19 cellular contexts compared by ENCODE assay signal in the genomic region with DNA sequence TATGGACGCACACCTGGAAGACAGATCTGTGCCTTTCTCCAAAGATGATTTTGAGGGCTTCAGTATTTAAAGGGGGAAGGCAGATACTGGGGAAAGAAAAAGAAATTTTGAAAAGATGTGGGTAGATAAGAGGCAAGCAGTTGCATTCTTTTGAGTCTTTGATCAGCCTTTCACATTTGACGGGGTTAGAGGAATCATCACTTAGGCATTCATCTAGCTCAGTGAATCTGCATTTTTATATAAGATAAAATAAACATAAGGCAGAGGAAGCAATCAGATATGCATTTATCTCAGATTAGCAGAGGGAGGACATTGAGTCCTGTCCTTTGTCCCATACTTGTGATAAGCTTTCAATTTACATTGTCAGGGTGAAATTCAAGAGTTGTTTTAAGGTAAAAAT.
A peak's percentile ranks its signal among the peaks of the same experiment; 100 is the strongest.
DNase-seq lines count a peak whose midpoint lies in the region; ATAC-seq and TF ChIP-seq lines count a peak whose summit lies in the region.
"Had no signal": no experiment of that assay in that cellular context is flagged by ENCODE, and none has a peak within 500 bp of the region (broad histone marks: within the 10 kb centered on the region; RNA-seq: fewer than 3 reads in every experiment).

No MANE protein-coding gene starts in this region.

- H3K4me3 ChIP-seq in Caco-2 (ENCODE audit: low read depth, low read length) (no peak overlapping the region), HUES6 (ENCODE audit: low read depth, low read length) (peak overlapping the region; percentile 20), astrocyte of the spinal cord (ENCODE audit: low read depth, low read length) (no peak overlapping the region), iPS-20b (ENCODE audit: low read length) (peak overlapping the region; percentile 10; the same call in 1 of the 2 replicates)

- H3K9me3 ChIP-seq in Caco-2, result no peaks in the 10 kb centered on the region; the same call in none of the 2 replicates
- H3K9me3 ChIP-seq in HUES6 (ENCODE audit: control insufficient read depth, insufficient read depth, low read depth, low read length), result peaks cover 37% of the 10 kb centered on the region
- H3K9me3 ChIP-seq in iPS-20b (ENCODE audit: insufficient read depth, low read depth, low read length), result peaks cover 11% of the 10 kb centered on the region
- no peaks in the 10 kb centered on the region for H3K9me3 ChIP-seq in CD4-positive, alpha-beta T cell (ENCODE audit: control insufficient read depth, low read length)
- H3K9me3 ChIP-seq: neutrophil had no signal

- intact Hi-C loops in Caco-2 (cut with micrococcal nuclease; ENCODE audit: unreplicated experiment), result loop anchor here (1.0 kb wide), 2 partner anchors 28 to 40 kb away; no protein-coding TSS in a partner anchor
- intact Hi-C loops in CD4-positive, alpha-beta T cell (cut with DNase I, micrococcal nuclease), result no loop called here

- H3K9ac ChIP-seq in HUES6 (ENCODE audit: low read length) (peak overlapping the region; percentile 89), iPS-20b (ENCODE audit: low read depth, low read length) (peak overlapping the region; percentile 60)

- H3K27me3 ChIP-seq in Caco-2 (replicated peaks; ENCODE audit: control insufficient read depth, insufficient read depth, low read length) (no peaks in the 10 kb centered on the region), HUES6 (ENCODE audit: control insufficient read depth, insufficient read depth, low read length) (no peaks in the 10 kb centered on the region), iPS-20b (ENCODE audit: insufficient read depth, low read length) (no peaks in the 10 kb centered on the region)
- H3K27me3 ChIP-seq in CD4-positive, alpha-beta T cell (ENCODE audit: control insufficient read depth, insufficient read depth, low read length), result peaks cover 13% of the 10 kb centered on the region
- H3K27me3 ChIP-seq: neutrophil had no signal

- TF ChIP-seq CTCF in Caco-2 (IDR thresholded peaks at IDR 0.05; ENCODE audit: insufficient read depth in 1 of 2, low read depth in 1 of 2, low read length in 1 of 2, severe bottlenecking in 1 of 2, unreplicated experiment in 1 of 2) (no peak), astrocyte of the spinal cord (IDR thresholded peaks at IDR 0.05; ENCODE audit: low read depth, low read length) (no peak)
- no peak for TF ChIP-seq CTCF in CD4-positive, alpha-beta T cell (IDR thresholded peaks at IDR 0.05)

- POLR2A ChIA-PET in Caco-2 (lab: Charles Lee), result no interaction called here
- POLR2A ChIA-PET in CD4-positive, alpha-beta T cell (lab: Charles Lee), result no interaction called here

- no peaks in the 10 kb centered on the region for H3K36me3 ChIP-seq in Caco-2 (ENCODE audit: control insufficient read depth, insufficient read depth, low read length)
- H3K36me3 ChIP-seq in HUES6 (ENCODE audit: control insufficient read depth, insufficient read depth, low read length), result no peaks in the 10 kb centered on the region
- no peaks in the 10 kb centered on the region for H3K36me3 ChIP-seq in iPS-20b (ENCODE audit: insufficient read depth, low read depth, low read length)
- H3K36me3 ChIP-seq: neutrophil had no signal

- peaks cover 17% of the 10 kb centered on the region for H3K4me1 Mint-ChIP-seq in Caco-2 (ENCODE audit: low read depth, unreplicated experiment)
- no peaks in the 10 kb centered on the region for H3K4me1 Mint-ChIP-seq in CD4-positive, alpha-beta T cell (ENCODE audit: low read depth)

- no peaks in the 10 kb centered on the region for H3K36me3 Mint-ChIP-seq in Caco-2 (ENCODE audit: insufficient read depth, unreplicated experiment)
- H3K36me3 Mint-ChIP-seq in CD4-positive, alpha-beta T cell (ENCODE audit: low read depth), result no peaks in the 10 kb centered on the region
- H3K36me3 Mint-ChIP-seq: brain; CD8-positive, alpha-beta T cell had no signal

- H3K27me3 Mint-ChIP-seq in Caco-2 (ENCODE audit: insufficient read depth, unreplicated experiment), result no peaks in the 10 kb centered on the region
- peaks cover 18% of the 10 kb centered on the region for H3K27me3 Mint-ChIP-seq in CD4-positive, alpha-beta T cell
- H3K27me3 Mint-ChIP-seq: dendritic cell treated with granulocyte-macrophage colony-stimulating factor and Interleukin-4, amounts not matched to agents 40 ng/mL and 50 ng/mL, for 4 days had no signal

- peaks cover 55% of the 10 kb centered on the region for H3K4me1 ChIP-seq in Caco-2
- H3K4me1 ChIP-seq in HUES6 (ENCODE audit: control insufficient read depth, insufficient read depth, low read length), result peaks cover 47% of the 10 kb centered on the region
- H3K4me1 ChIP-seq in iPS-20b (ENCODE audit: insufficient read depth, low read length), result peaks cover 62% of the 10 kb centered on the region

- in situ Hi-C loops in astrocyte of the spinal cord (cut with HindIII; ENCODE audit: low sequenced_read_pairs), result no loop called here

- BruUV-seq in Caco-2 (replicated peaks; lab: Mats Ljungman, UMichigan), result no TSS peak

- peaks cover 6% of the 10 kb centered on the region for H3K9me3 Mint-ChIP-seq in Caco-2 (ENCODE audit: unreplicated experiment)
- H3K9me3 Mint-ChIP-seq in CD4-positive, alpha-beta T cell, result no peaks in the 10 kb centered on the region
- H3K9me3 Mint-ChIP-seq: activated CD4-positive, alpha-beta T cell treated with anti-CD3 and anti-CD28 coated beads, Interleukin-2, amount 10 ng/mL, durations not matched to agents 7 days and 5 days; brain; CD8-positive, alpha-beta T cell; dendritic cell treated with granulocyte-macrophage colony-stimulating factor and Interleukin-4, amounts not matched to agents 40 ng/mL and 50 ng/mL, for 4 days had no signal

- peak overlapping the region; percentile 31 for H3K4me3 Mint-ChIP-seq in Caco-2 (ENCODE audit: unreplicated experiment)
- no peak overlapping the region for H3K4me3 Mint-ChIP-seq in CD4-positive, alpha-beta T cell
- H3K4me3 Mint-ChIP-seq: activated CD4-positive, alpha-beta T cell treated with anti-CD3 and anti-CD28 coated beads, Interleukin-2, amount 10 ng/mL, durations not matched to agents 7 days and 5 days; brain; CD8-positive, alpha-beta T cell; dendritic cell treated with granulocyte-macrophage colony-stimulating factor and Interleukin-4, amounts not matched to agents 40 ng/mL and 50 ng/mL, for 4 days had no signal

- DNase-seq in Caco-2 (peak in 1 of 2 experiments; percentile 21), astrocyte of the spinal cord (ENCODE audit: low read depth, low spot score) (peak; percentile 26), SHP77 treated with DMSO at 0.1 percent for 48 hours (lab: John Stamatoyannopoulos, UW) (no peak), HK-2 (ENCODE audit: unreplicated experiment) (no peak)
- no peak for DNase-seq in CD4-positive, alpha-beta T cell
- DNase-seq: activated CD4-positive, alpha-beta T cell treated with anti-CD3 and anti-CD28 coated beads, Interleukin-2, amount 10 ng/mL, durations not matched to agents 7 days and 5 days; activated naive CD4-positive, alpha-beta T cell; CD8-positive, alpha-beta T cell; left cardiac atrium; NCI-H1105 treated with DMSO at 0.1 percent for 48 hours; NCI-H748 treated with DMSO at 0.1 percent for 48 hours; retina; stimulated activated naive CD4-positive, alpha-beta T cell had no signal

- peak overlapping the region; percentile 86 for H3K27ac Mint-ChIP-seq in Caco-2 (ENCODE audit: unreplicated experiment)
- H3K27ac Mint-ChIP-seq in CD4-positive, alpha-beta T cell, result no peak overlapping the region
- H3K27ac Mint-ChIP-seq: activated CD4-positive, alpha-beta T cell treated with anti-CD3 and anti-CD28 coated beads, Interleukin-2, amount 10 ng/mL, durations not matched to agents 7 days and 5 days; brain; CD8-positive, alpha-beta T cell; dendritic cell treated with granulocyte-macrophage colony-stimulating factor and Interleukin-4, amounts not matched to agents 40 ng/mL and 50 ng/mL, for 4 days had no signal

- peak overlapping the region; percentile 93 for H3K27ac ChIP-seq in HUES6 (ENCODE audit: low read depth, low read length)
- H3K27ac ChIP-seq in iPS-20b (ENCODE audit: low read length), result peak overlapping the region; percentile 44
- no peak overlapping the region for H3K27ac ChIP-seq in CD4-positive, alpha-beta T cell (ENCODE audit: low read depth, low read length)
- H3K27ac ChIP-seq: neutrophil had no signal

- no peak for ATAC-seq in GM21390 (IDR thresholded peaks at IDR 0.05; ENCODE audit: unreplicated experiment)
- ATAC-seq in CD4-positive, alpha-beta T cell (ENCODE audit: poor library complexity), result no peak
- ATAC-seq: CD8-positive, alpha-beta T cell; left cardiac atrium had no signal

- CTCF ChIA-PET in Caco-2 (lab: Charles Lee), result no interaction called here
- CTCF ChIA-PET in CD4-positive, alpha-beta T cell (lab: Charles Lee), result interaction anchor here (0.6 kb wide), 1 partner anchor 678 kb away, joined by 3 read pairs; no protein-coding TSS in a partner anchor

Comparison
In these comparisons a context has a peak if more than half of its experiments do, and no peak if none do; other contexts are left out.
1. H3K4me3 ChIP-seq: peak in HUES6 (single experiment) and iPS-20b (single experiment); none in Caco-2 (single experiment) and astrocyte of the spinal cord (single experiment).